ENCODE assay signal across 20 cellular contexts in genomic region chr4:82782626-82783025, GRCh38. TPM values are rescaled to one million over a fixed set of nuclear protein-coding genes. Genes with fewer than 3 reads are reported as not detected.
DNase-seq lines count a peak whose midpoint lies in the region; ATAC-seq and TF ChIP-seq lines count a peak whose summit lies in the region.
"Had no signal": no experiment of that assay in that cellular context is flagged by ENCODE, and none has a peak within 500 bp of the region (broad histone marks: within the 10 kb centered on the region; RNA-seq: fewer than 3 reads in every experiment).

No MANE protein-coding gene starts in this region.

- H3K4me3 ChIP-seq in lower lobe of right lung (no peak overlapping the region), upper lobe of left lung (no peak overlapping the region)
- H3K4me3 ChIP-seq: GM12878 had no signal

- peak overlapping the region; percentile 41 for H3K27ac ChIP-seq in cingulate gyrus (ENCODE audit: low read depth, low read length)
- H3K27ac ChIP-seq in lower lobe of right lung: peak overlapping the region; percentile 44
- peak overlapping the region in 3 of 4 donors; percentile 3 to 55 (median 45) for H3K27ac ChIP-seq in upper lobe of left lung

- no peak for TF ChIP-seq CTCF in lower lobe of right lung (IDR thresholded peaks at IDR 0.05)
- TF ChIP-seq CTCF in upper lobe of left lung (IDR thresholded peaks at IDR 0.05): no peak

- ATAC-seq in lower lobe of right lung (peak; percentile 82 to 88), upper lobe of left lung (ENCODE audit: low FRiP score in 2 of 2) (peak; percentile 18 to 84), HG03565 (IDR thresholded peaks at IDR 0.05; ENCODE audit: unreplicated experiment) (no peak)
- ATAC-seq: activated CD4-positive, CD25-positive, alpha-beta regulatory T cell treated with anti-CD3 and anti-CD28 coated beads, Interleukin-2, amount 50 U/mL, for 24 hours; activated CD8-positive, alpha-beta T cell treated with anti-CD3 and anti-CD28 coated beads, Interleukin-2, amount 10 ng/mL, durations not matched to agents 7 days and 5 days; activated T-cell treated with anti-CD3 and anti-CD28 coated beads, Interleukin-2, amount 50 U/mL, for 4 hours; GM12878; left ventricle myocardium superior had no signal

- H3K4me1 ChIP-seq in lower lobe of right lung (peaks cover 18% of the 10 kb centered on the region), upper lobe of left lung (peaks cover 0 to 11% (median 1%) of the 10 kb centered on the region in 4 donors)

- H3K9me3 ChIP-seq in lower lobe of right lung (no peaks in the 10 kb centered on the region), upper lobe of left lung (no peaks in the 10 kb centered on the region)
- H3K9me3 ChIP-seq: SK-N-SH had no signal

- H3K27me3 ChIP-seq in lower lobe of right lung (ENCODE audit: low read depth): no peaks in the 10 kb centered on the region
- no peaks in the 10 kb centered on the region for H3K27me3 ChIP-seq in upper lobe of left lung

- intact Hi-C loops in lower lobe of right lung (cut with DNase I): no loop called here

- TF ChIP-seq POLR2A in upper lobe of left lung (IDR thresholded peaks at IDR 0.05): no peak

- peak; percentile 34; the same call in 1 of the 2 replicates for TF ChIP-seq RAD21 in Ishikawa (IDR thresholded peaks at IDR 0.05; ENCODE audit: low read depth)

- H3K36me3 ChIP-seq in lower lobe of right lung (no peaks in the 10 kb centered on the region), upper lobe of left lung (no peaks in the 10 kb centered on the region)

- TF ChIP-seq EP300 in Ishikawa (IDR thresholded peaks at IDR 0.05; ENCODE audit: borderline replicate concordance) (peak; percentile 90), upper lobe of left lung (IDR thresholded peaks at IDR 0.05) (no peak)

- 35 to 62% methylated on average over 3 of the region's 3 CpGs for WGBS in upper lobe of left lung, 2 donors

- DNase-seq in lower lobe of right lung (no peak), upper lobe of left lung (no peak), epidermal melanocyte (ENCODE audit: insufficient read length, low spot score) (no peak)
- no peak for DNase-seq in activated effector memory CD4-positive, alpha-beta T cell treated with anti-CD3 and anti-CD28 coated beads, Interleukin-2, amount 50 U/mL, for 16 hours
- DNase-seq: activated CD8-positive, alpha-beta T cell treated with anti-CD3 and anti-CD28 coated beads, Interleukin-2, amount 10 ng/mL, durations not matched to agents 7 days and 5 days; activated naive CD4-positive, alpha-beta T cell treated with anti-CD3 and anti-CD28 coated beads for 36 hours; activated T-cell treated with anti-CD3 and anti-CD28 coated beads, Interleukin-2, amount 50 U/mL, for 4 hours; amygdala; glutamatergic neuron; left ventricle myocardium superior; NCI-H1105 treated with DMSO at 0.1 percent for 48 hours; NCI-H510A; occipital lobe; SK-N-SH; stimulated activated CD4-positive, alpha-beta T cell treated with anti-CD3 and anti-CD28 coated beads, Interleukin-12 subunit alpha, Interleukin-12 subunit beta, amount 100 ng/mL, for 4 hours had no signal

TF ChIP-seq in Ishikawa, 13 proteins besides CTCF, POLR2A, EP300 and RAD21:
- TF ChIP-seq REST (IDR thresholded peaks at IDR 0.05; ENCODE audit: low read depth) (no peak), USF1 (IDR thresholded peaks at IDR 0.05) (no peak), MAX (IDR thresholded peaks at IDR 0.05) (peak; percentile 54; the same call in 1 of the 2 replicates), ZBTB7A (IDR thresholded peaks at IDR 0.05; ENCODE audit: low read depth) (no peak), NFIC (IDR thresholded peaks at IDR 0.05) (peak; percentile 73), TAF1 (IDR thresholded peaks at IDR 0.05; ENCODE audit: low read depth) (no peak), FOXM1 (IDR thresholded peaks at IDR 0.05; ENCODE audit: borderline replicate concordance, low read depth) (peak; percentile 83), YY1 (IDR thresholded peaks at IDR 0.05; ENCODE audit: low read depth) (0 out of 2 replicates have a peak, but pooled peaks have one; percentile 13), EGR1 (IDR thresholded peaks at IDR 0.05) (peak; percentile 77), CEBPB (IDR thresholded peaks at IDR 0.05) (no peak), TEAD4 (IDR thresholded peaks at IDR 0.05) (peak; percentile 98), CREB1 (IDR thresholded peaks at IDR 0.05; ENCODE audit: low read depth) (no peak), TCF12 (IDR thresholded peaks at IDR 0.05; ENCODE audit: low read depth) (peak; percentile 94)

RNA-seq across cellular contexts. Expression of gene SCD5, which starts 16.0 kb away (rescaled TPM):
- total RNA-seq in lower lobe of right lung (17.7 TPM), upper lobe of left lung (10 to 100 TPM; 17.8 to 40.3 (median 25.3) TPM)
